ENCODE assay signal across 15 cellular contexts in genomic region chr5:128613757-128614156, GRCh38.
DNase-seq lines count a peak whose midpoint lies in the region; ATAC-seq, FAIRE-seq and TF ChIP-seq lines count a peak whose summit lies in the region.
"Had no signal": no experiment of that assay in that cellular context is flagged by ENCODE, and none has a peak within 500 bp of the region (broad histone marks: within the 10 kb centered on the region; RNA-seq: fewer than 3 reads in every experiment).

No MANE protein-coding gene starts in this region.

- H3K4me3 Mint-ChIP-seq in astrocyte (ENCODE audit: unreplicated experiment): no peak overlapping the region
- H3K4me3 Mint-ChIP-seq: CD4-positive, alpha-beta memory T cell had no signal

- H3K9me3 ChIP-seq in astrocyte (ENCODE audit: insufficient read depth, low read depth, low read length): no peaks in the 10 kb centered on the region
- H3K9me3 ChIP-seq in HAP-1: no peaks in the 10 kb centered on the region
- H3K9me3 ChIP-seq in PC-9 (ENCODE audit: insufficient read depth, low read depth): no peaks in the 10 kb centered on the region
- H3K9me3 ChIP-seq: BE2C had no signal

- no TSS peak for BruUV-seq in PC-9 (replicated peaks; lab: Mats Ljungman, UMichigan)

- H3K27ac Mint-ChIP-seq in astrocyte (ENCODE audit: unreplicated experiment): peak overlapping the region; percentile 86
- H3K27ac Mint-ChIP-seq: CD4-positive, alpha-beta memory T cell had no signal

- no peaks in the 10 kb centered on the region for H3F3A ChIP-seq in PC-9 (ENCODE audit: insufficient read depth, low read depth)

- no peak overlapping the region for H3K4me2 ChIP-seq in astrocyte (ENCODE audit: low read length)
- H3K4me2 ChIP-seq in PC-9: no peak overlapping the region
- H3K4me2 ChIP-seq: A549, KMS-11 had no signal

- H3K36me3 Mint-ChIP-seq in astrocyte (ENCODE audit: low read depth, unreplicated experiment): no peaks in the 10 kb centered on the region
- H3K36me3 Mint-ChIP-seq: CD4-positive, alpha-beta memory T cell had no signal

- intact Hi-C loops in PC-9 (cut with micrococcal nuclease; ENCODE audit: unreplicated experiment): no loop called here

- H3K4me1 ChIP-seq in astrocyte (ENCODE audit: insufficient read depth, low read length) (no peaks in the 10 kb centered on the region), HAP-1 (no peaks in the 10 kb centered on the region), PC-9 (replicated peaks; ENCODE audit: insufficient read depth) (no peaks in the 10 kb centered on the region)
- H3K4me1 ChIP-seq: A549, BE2C had no signal

- peaks cover 8% of the 10 kb centered on the region for H3K4me1 Mint-ChIP-seq in astrocyte (ENCODE audit: low read depth, unreplicated experiment)
- H3K4me1 Mint-ChIP-seq: CD4-positive, alpha-beta memory T cell had no signal

- DNase-seq in HCEC 1CT (peak; percentile 32), astrocyte (ENCODE audit: low read depth) (peak; percentile 16), fibroblast of peridontal ligament (ENCODE audit: extremely low read depth) (peak; percentile 21), HAP-1 (ENCODE audit: low spot score in 2 of 2) (no peak), PC-9 (no peak)
- no peak for DNase-seq in activated effector memory CD4-positive, alpha-beta T cell treated with Interleukin-2 at 50 U/mL for 16 hours
- DNase-seq: BE2C; CD4-positive, alpha-beta memory T cell; DMS79; GF-D8 had no signal

- H3K9me3 Mint-ChIP-seq in astrocyte (ENCODE audit: unreplicated experiment): peaks cover 6% of the 10 kb centered on the region

- in situ Hi-C loops in HAP-1 (cut with MboI; ENCODE audit: low sequenced_read_pairs): no loop called here

- no peak overlapping the region for H3K9ac ChIP-seq in astrocyte (ENCODE audit: low read length)
- H3K9ac ChIP-seq: KMS-11 had no signal

- H3K36me3 ChIP-seq in astrocyte (ENCODE audit: insufficient read depth, low read length) (no peaks in the 10 kb centered on the region), HAP-1 (replicated peaks) (no peaks in the 10 kb centered on the region), PC-9 (ENCODE audit: low read depth) (no peaks in the 10 kb centered on the region)
- H3K36me3 ChIP-seq: BE2C had no signal

- no peaks in the 10 kb centered on the region for H4K20me1 ChIP-seq in astrocyte (ENCODE audit: insufficient read depth, low read length)
- no peaks in the 10 kb centered on the region for H4K20me1 ChIP-seq in PC-9 (ENCODE audit: insufficient read depth)

- CTCF ChIA-PET in PC-9 (lab: Charles Lee): no interaction called here

- H3K27ac ChIP-seq in astrocyte (ENCODE audit: low read depth, low read length) (no peak overlapping the region), PC-9 (no peak overlapping the region)
- H3K27ac ChIP-seq: A549, C4-2B, KMS-11 had no signal

- ATAC-seq in HG03457 (IDR thresholded peaks at IDR 0.05; ENCODE audit: unreplicated experiment): no peak
- ATAC-seq: A549 had no signal

- POLR2A ChIA-PET in PC-9 (lab: Charles Lee; ENCODE audit: unreplicated experiment): no interaction called here

- H3K4me3 ChIP-seq in astrocyte (ENCODE audit: insufficient read depth, low read depth, low read length): no peak overlapping the region
- no peak overlapping the region for H3K4me3 ChIP-seq in HAP-1
- H3K4me3 ChIP-seq in PC-9: no peak overlapping the region
- H3K4me3 ChIP-seq: A549 had no signal

- TF ChIP-seq CTCF in astrocyte (IDR thresholded peaks at IDR 0.05; ENCODE audit: insufficient read depth, low read depth, low read length) (no peak), PC-9 (conservative IDR thresholded peaks at IDR 0.05) (no peak)

- no peaks in the 10 kb centered on the region for H3K27me3 Mint-ChIP-seq in astrocyte (ENCODE audit: low read depth, unreplicated experiment)
- H3K27me3 Mint-ChIP-seq: CD4-positive, alpha-beta memory T cell had no signal

- H3K9me2 ChIP-seq in PC-9 (ENCODE audit: insufficient read depth): no peaks in the 10 kb centered on the region

- FAIRE-seq in astrocyte (lab: Jason Lieb, UNC): no peak
- FAIRE-seq: A549, H54 had no signal

- H3K27me3 ChIP-seq in astrocyte (ENCODE audit: insufficient read depth, low read length) (no peaks in the 10 kb centered on the region), HAP-1 (ENCODE audit: low read depth) (no peaks in the 10 kb centered on the region), PC-9 (ENCODE audit: insufficient read depth, low read depth) (no peaks in the 10 kb centered on the region)
- H3K27me3 ChIP-seq: BE2C had no signal

- H2AFZ ChIP-seq in astrocyte (ENCODE audit: low read depth, low read length) (no peak overlapping the region), PC-9 (no peak overlapping the region)

- H3K79me2 ChIP-seq in astrocyte (ENCODE audit: insufficient read depth, low read length) (no peaks in the 10 kb centered on the region), PC-9 (ENCODE audit: low read depth) (no peaks in the 10 kb centered on the region)

Comparison
In these comparisons a context has a peak if more than half of its experiments do, and no peak if none do; other contexts are left out.
1. DNase-seq: peak in HCEC 1CT (single experiment), astrocyte (single experiment) and fibroblast of peridontal ligament (single experiment); none in HAP-1 (0 of 2), PC-9 (0 of 2) and activated effector memory CD4-positive, alpha-beta T cell treated with Interleukin-2 at 50 U/mL for 16 hours (single experiment).